Comparison of ENCODE assay signal across 25 cellular contexts in the genomic region with DNA sequence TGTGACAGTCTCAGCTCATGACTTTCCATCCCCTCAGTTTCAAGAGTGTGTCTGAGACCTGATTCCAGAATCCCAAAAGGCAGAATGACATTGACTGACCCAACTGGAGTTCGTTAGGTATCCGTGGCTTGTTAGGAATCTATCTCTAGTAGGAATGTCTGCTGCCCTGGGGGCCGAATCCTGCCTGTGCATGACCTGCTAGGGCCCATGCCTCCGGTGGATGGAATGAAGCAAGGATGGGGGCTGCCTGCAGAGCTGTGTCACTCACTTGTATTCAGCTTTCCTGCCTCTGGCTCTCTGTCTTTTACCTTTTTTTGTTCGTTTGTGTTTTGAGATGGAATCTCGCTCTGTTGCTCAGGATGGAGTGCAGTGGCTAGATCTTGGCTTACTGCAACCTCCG.
DNase-seq lines count a peak whose midpoint lies in the region; ATAC-seq, FAIRE-seq and TF ChIP-seq lines count a peak whose summit lies in the region.
"Had no signal": no experiment of that assay in that cellular context is flagged by ENCODE, and none has a peak within 500 bp of the region (broad histone marks: within the 10 kb centered on the region; RNA-seq: fewer than 3 reads in every experiment).

No MANE protein-coding gene starts in this region.

- H3K4me2 ChIP-seq in mammary epithelial cell (ENCODE audit: insufficient read depth, low read depth, low read length) = no peak overlapping the region
- H3K4me2 ChIP-seq in astrocyte (ENCODE audit: low read length) = peak overlapping the region; percentile 44

- H3K9ac ChIP-seq in mammary epithelial cell (ENCODE audit: insufficient read depth, low read length) (no peak overlapping the region), astrocyte (ENCODE audit: low read length) (no peak overlapping the region)

- H3K4me1 Mint-ChIP-seq in MCF 10A (ENCODE audit: insufficient read depth, unreplicated experiment) (peaks cover 2% of the 10 kb centered on the region), astrocyte (ENCODE audit: low read depth, unreplicated experiment) (peaks cover 23% of the 10 kb centered on the region), type B pancreatic cell (ENCODE audit: unreplicated experiment) (peaks cover 10% of the 10 kb centered on the region)
- H3K4me1 Mint-ChIP-seq: activated CD4-positive, alpha-beta T cell treated with anti-CD3 and anti-CD28 coated beads, Interleukin-2, amount 10 ng/mL, durations not matched to agents 7 days and 5 days; CD14-positive monocyte had no signal

- H3K36me3 ChIP-seq in mammary epithelial cell (ENCODE audit: insufficient read depth, low read length) = no peaks in the 10 kb centered on the region
- H3K36me3 ChIP-seq in astrocyte (ENCODE audit: insufficient read depth, low read length) = no peaks in the 10 kb centered on the region
- no peaks in the 10 kb centered on the region for H3K36me3 ChIP-seq in upper lobe of right lung
- H3K36me3 ChIP-seq: left lung had no signal

- no peaks in the 10 kb centered on the region for H3K27me3 Mint-ChIP-seq in MCF 10A (ENCODE audit: insufficient read depth, unreplicated experiment)
- no peaks in the 10 kb centered on the region for H3K27me3 Mint-ChIP-seq in astrocyte (ENCODE audit: low read depth, unreplicated experiment)
- no peaks in the 10 kb centered on the region for H3K27me3 Mint-ChIP-seq in type B pancreatic cell
- H3K27me3 Mint-ChIP-seq: activated CD4-positive, alpha-beta T cell treated with anti-CD3 and anti-CD28 coated beads, Interleukin-2, amount 10 ng/mL, durations not matched to agents 7 days and 5 days had no signal

- TF ChIP-seq CTCF in mammary epithelial cell (conservative IDR thresholded peaks at IDR 0.05 in 1 of 2, IDR thresholded peaks at IDR 0.05 in 1 of 2; ENCODE audit: extremely low read depth in 1 of 2, insufficient read depth in 1 of 2, low read depth in 1 of 2, low read length in 2 of 2) (no peak), MCF 10A (IDR thresholded peaks at IDR 0.05; ENCODE audit: unreplicated experiment) (no peak), astrocyte (IDR thresholded peaks at IDR 0.05; ENCODE audit: insufficient read depth, low read depth, low read length) (no peak), type B pancreatic cell (conservative IDR thresholded peaks at IDR 0.05) (no peak), upper lobe of right lung (IDR thresholded peaks at IDR 0.05) (no peak)

- FAIRE-seq in astrocyte (lab: Jason Lieb, UNC) = no peak
- FAIRE-seq: D721Med, GM12891 had no signal

- H3K4me3 ChIP-seq in mammary epithelial cell (replicated peaks in 1 of 3; ENCODE audit: insufficient read depth in 1 of 3, low read depth in 2 of 3, low read length in 3 of 3) = no peak overlapping the region
- H3K4me3 ChIP-seq in astrocyte (ENCODE audit: insufficient read depth, low read depth, low read length) = no peak overlapping the region
- no peak overlapping the region for H3K4me3 ChIP-seq in upper lobe of right lung
- H3K4me3 ChIP-seq: body of pancreas, left lung, psoas muscle had no signal

- no peaks in the 10 kb centered on the region for H3K9me3 Mint-ChIP-seq in MCF 10A (ENCODE audit: unreplicated experiment)
- no peaks in the 10 kb centered on the region for H3K9me3 Mint-ChIP-seq in astrocyte (ENCODE audit: unreplicated experiment)
- H3K9me3 Mint-ChIP-seq in type B pancreatic cell = no peaks in the 10 kb centered on the region
- H3K9me3 Mint-ChIP-seq: activated CD4-positive, alpha-beta T cell treated with anti-CD3 and anti-CD28 coated beads, Interleukin-2, amount 10 ng/mL, durations not matched to agents 7 days and 5 days had no signal

- intact Hi-C loops in mammary epithelial cell (cut with micrococcal nuclease) (no loop called here), MCF 10A (cut with micrococcal nuclease) (loop anchor here (10.0 kb wide), 1 partner anchor 116 kb away; no protein-coding TSS in a partner anchor), upper lobe of right lung (cut with DNase I) (no loop called here)

- H3K27ac ChIP-seq in mammary epithelial cell (ENCODE audit: insufficient read depth, low read depth, low read length) (no peak overlapping the region), astrocyte (ENCODE audit: low read depth, low read length) (no peak overlapping the region), upper lobe of right lung (no peak overlapping the region)
- H3K27ac ChIP-seq: 22Rv1, body of pancreas, epithelial cell of prostate, left lung, psoas muscle, VCaP had no signal

- no peaks in the 10 kb centered on the region for H3K27me3 ChIP-seq in mammary epithelial cell (ENCODE audit: insufficient read depth, low read length)
- no peaks in the 10 kb centered on the region for H3K27me3 ChIP-seq in astrocyte (ENCODE audit: insufficient read depth, low read length)
- H3K27me3 ChIP-seq in upper lobe of right lung = no peaks in the 10 kb centered on the region
- H3K27me3 ChIP-seq: body of pancreas, left lung had no signal

- dilution Hi-C loops in mammary epithelial cell (cut with HindIII; ENCODE audit: low sequenced_read_pairs) = no loop called here

- no peaks in the 10 kb centered on the region for H3K9me3 ChIP-seq in mammary epithelial cell (replicated peaks; ENCODE audit: insufficient read depth, low read length)
- H3K9me3 ChIP-seq in astrocyte (ENCODE audit: insufficient read depth, low read depth, low read length) = no peaks in the 10 kb centered on the region
- H3K9me3 ChIP-seq in upper lobe of right lung = no peaks in the 10 kb centered on the region
- H3K9me3 ChIP-seq: body of pancreas, left lung, psoas muscle had no signal

- H3K4me1 ChIP-seq in mammary epithelial cell (ENCODE audit: insufficient read depth, low read length) = peaks cover 10% of the 10 kb centered on the region
- H3K4me1 ChIP-seq in astrocyte (ENCODE audit: insufficient read depth, low read length) = peaks cover 7% of the 10 kb centered on the region
- H3K4me1 ChIP-seq in upper lobe of right lung = no peaks in the 10 kb centered on the region
- H3K4me1 ChIP-seq: body of pancreas, left lung, psoas muscle had no signal

- DNase-seq in mammary epithelial cell = no peak
- no peak for DNase-seq in MCF 10A (ENCODE audit: unreplicated experiment)
- no peak for DNase-seq in astrocyte (ENCODE audit: low read depth)
- DNase-seq in iPS-NIHi11 (ENCODE audit: low spot score) = peak; percentile 42
- no peak for DNase-seq in type B pancreatic cell (ENCODE audit: extremely low spot score, unreplicated experiment)
- no peak for DNase-seq in CD1c-positive myeloid dendritic cell (ENCODE audit: extremely low spot score)
- DNase-seq in upper lobe of right lung = no peak
- DNase-seq in cerebellum (ENCODE audit: low spot score) = no peak
- DNase-seq: activated CD4-positive, alpha-beta T cell treated with anti-CD3 and anti-CD28 coated beads, Interleukin-2, amount 10 ng/mL, durations not matched to agents 7 days and 5 days; activated T-cell treated with anti-CD3 and anti-CD28 coated beads, Interleukin-2, amount 50 U/mL, for 48 hours; body of pancreas; cerebellar nuclear complex; head of caudate nucleus; KBM-7; NCI-H1436; psoas muscle; stimulated activated naive CD4-positive, alpha-beta T cell treated with Interleukin-2 at 50 U/mL for 16 hours had no signal

- BruUV-seq in mammary epithelial cell (replicated peaks; lab: Mats Ljungman, UMichigan) (no TSS peak), MCF 10A (replicated peaks; lab: Mats Ljungman, UMichigan) (no TSS peak)

- in situ Hi-C loops in mammary epithelial cell (cut with MboI; ENCODE audit: low sequenced_read_pairs in 2 of 2) = no loop called here

- H3K27ac Mint-ChIP-seq in MCF 10A (ENCODE audit: low read depth, unreplicated experiment) (no peak overlapping the region), astrocyte (ENCODE audit: unreplicated experiment) (peak overlapping the region; percentile 21), type B pancreatic cell (peak overlapping the region; percentile 17)
- H3K27ac Mint-ChIP-seq: activated CD4-positive, alpha-beta T cell treated with anti-CD3 and anti-CD28 coated beads, Interleukin-2, amount 10 ng/mL, durations not matched to agents 7 days and 5 days; CD14-positive monocyte had no signal

- no peaks in the 10 kb centered on the region for H4K20me1 ChIP-seq in mammary epithelial cell (ENCODE audit: insufficient read depth, low read length)
- no peaks in the 10 kb centered on the region for H4K20me1 ChIP-seq in astrocyte (ENCODE audit: insufficient read depth, low read length)

- peaks cover 4% of the 10 kb centered on the region for H3K36me3 Mint-ChIP-seq in MCF 10A (ENCODE audit: insufficient read depth, unreplicated experiment)
- H3K36me3 Mint-ChIP-seq in astrocyte (ENCODE audit: low read depth, unreplicated experiment) = no peaks in the 10 kb centered on the region
- no peaks in the 10 kb centered on the region for H3K36me3 Mint-ChIP-seq in type B pancreatic cell
- H3K36me3 Mint-ChIP-seq: CD14-positive monocyte had no signal

- ATAC-seq in upper lobe of right lung = no peak
- ATAC-seq: body of pancreas, left lung, psoas muscle, Right ventricle myocardium inferior had no signal

- POLR2A ChIA-PET in MCF 10A (lab: Yijun Ruan, JAX) = interaction anchor here (1.4 kb wide), 1 partner anchor 14 kb away, joined by 4 read pairs; no protein-coding TSS in a partner anchor

- 45% methylated on average over 5 of the region's 7 CpGs for WGBS in mammary epithelial cell (ENCODE audit: low coverage, missing lambda C conversion rate)

- H2AFZ ChIP-seq in mammary epithelial cell (ENCODE audit: low read depth, low read length) (peak overlapping the region; percentile 22), astrocyte (ENCODE audit: low read depth, low read length) (no peak overlapping the region)

- no peaks in the 10 kb centered on the region for H3K79me2 ChIP-seq in mammary epithelial cell (ENCODE audit: insufficient read depth, low read length)
- no peaks in the 10 kb centered on the region for H3K79me2 ChIP-seq in astrocyte (ENCODE audit: insufficient read depth, low read length)

- CTCF ChIA-PET in mammary epithelial cell (lab: Charles Lee; ENCODE audit: low non-redundant PET) = no interaction called here
- CTCF ChIA-PET in MCF 10A (lab: Yijun Ruan, JAX) = interaction anchor here (0.7 kb wide), 1 partner anchor 999 kb away, joined by 3 read pairs; no protein-coding TSS in a partner anchor

- H3K4me3 Mint-ChIP-seq in MCF 10A (ENCODE audit: unreplicated experiment) (no peak overlapping the region), astrocyte (ENCODE audit: unreplicated experiment) (no peak overlapping the region), type B pancreatic cell (no peak overlapping the region)
- H3K4me3 Mint-ChIP-seq: activated CD4-positive, alpha-beta T cell treated with anti-CD3 and anti-CD28 coated beads, Interleukin-2, amount 10 ng/mL, durations not matched to agents 7 days and 5 days; CD14-positive monocyte had no signal
